ENCODE assay signal across 14 cellular contexts in the genomic region with DNA sequence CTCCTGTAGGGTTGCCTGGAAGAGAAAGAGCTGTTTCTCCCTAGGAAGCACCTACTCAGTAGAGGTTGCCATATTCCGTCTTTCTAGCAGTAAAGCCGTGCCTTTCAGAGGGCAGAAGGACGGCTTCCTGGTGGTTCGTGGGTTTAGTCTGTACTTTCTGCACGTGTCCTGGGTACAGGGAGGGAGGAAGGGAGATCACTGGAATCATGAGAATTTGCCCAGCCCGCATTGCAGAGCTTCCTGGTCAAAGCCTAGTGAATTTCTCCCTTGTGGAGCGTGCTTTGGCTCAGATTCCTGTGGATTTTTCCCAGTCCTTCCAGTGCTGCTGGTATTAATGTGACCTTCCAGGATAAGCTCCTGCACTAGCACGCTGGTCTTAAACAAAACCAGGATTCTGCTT. TPM values are rescaled to one million over a fixed set of nuclear protein-coding genes. Genes with fewer than 3 reads are reported as not detected.
DNase-seq lines count a peak whose midpoint lies in the region; ATAC-seq, FAIRE-seq and TF ChIP-seq lines count a peak whose summit lies in the region.
"Had no signal": no experiment of that assay in that cellular context is flagged by ENCODE, and none has a peak within 500 bp of the region (broad histone marks: within the 10 kb centered on the region; RNA-seq: fewer than 3 reads in every experiment).

No MANE protein-coding gene starts in this region.

- peaks cover 41% of the 10 kb centered on the region for H3K4me1 Mint-ChIP-seq in endothelial cell (ENCODE audit: unreplicated experiment)

- H3K18ac ChIP-seq in H1 (ENCODE audit: extremely low read depth, low read length) = no peak overlapping the region

- intact Hi-C loops in left lung (cut with DNase I) = loop anchor here in 1 of 2 donors (5.0 kb wide), 1 partner anchor 63 kb away; no protein-coding TSS in a partner anchor

- no peak overlapping the region for H3K56ac ChIP-seq in H1 (replicated peaks; ENCODE audit: insufficient read length, low read depth, low read length)

- H3K9me3 ChIP-seq in H1 (ENCODE audit: insufficient read depth in 2 of 2, low read depth in 1 of 2, low read length in 1 of 2) = no peaks in the 10 kb centered on the region
- no peaks in the 10 kb centered on the region for H3K9me3 ChIP-seq in left lung
- H3K9me3 ChIP-seq: colonic mucosa had no signal

- no peak overlapping the region for H3K14ac ChIP-seq in H1 (ENCODE audit: insufficient read length)

- H2AK5ac ChIP-seq in H1 (ENCODE audit: low read depth, low read length) = no peak overlapping the region

- H3K4me1 ChIP-seq in H1 (replicated peaks in 1 of 4; ENCODE audit: control insufficient read depth in 3 of 4, insufficient read depth in 4 of 4, low read length in 3 of 4) (peaks cover 0 to 8% (median 3%) of the 10 kb centered on the region in 4 experiments; a peak in 5 of 7 replicates), left lung (peaks cover 0 to 35% of the 10 kb centered on the region in 2 donors)
- H3K4me1 ChIP-seq: colonic mucosa had no signal

- DNase-seq in AG08395 (ENCODE audit: low spot score) (peak; percentile 30), LHCN-M2 (ENCODE audit: low read depth) (peak; percentile 52), H1 (ENCODE audit: low read depth in 1 of 2, low spot score in 2 of 2) (no peak), mucosa of gallbladder (ENCODE audit: low spot score) (peak; percentile 26), NCI-H2081 treated with DMSO at 0.1 percent for 48 hours (lab: John Stamatoyannopoulos, UW) (no peak), left lung (no peak), anterior cingulate cortex (lab: John Stamatoyannopoulos, UW) (no peak), endothelial cell (ENCODE audit: low spot score) (no peak)
- DNase-seq: activated CD4-positive, alpha-beta T cell treated with anti-CD3 and anti-CD28 coated beads, Interleukin-2, amount 50 U/mL, for 4 hours; activated gamma-delta T cell treated with Interleukin-2 at 50 U/mL for 16 hours; colonic mucosa; GF-D8; stimulated activated CD4-positive, alpha-beta T cell treated with anti-CD3 and anti-CD28 coated beads, Interleukin-4, amount 100 ng/mL, for 4 hours; stimulated activated naive CD8-positive, alpha-beta T cell treated with anti-CD3 and anti-CD28 coated beads, Interleukin-15, Interleukin-2, amounts not matched to agents 100 U/mL and 50 U/mL, for 24 hours had no signal

- H2BK120ac ChIP-seq in H1 (replicated peaks; ENCODE audit: low read depth, low read length) = no peak overlapping the region

- H3K27ac ChIP-seq in H1 (ENCODE audit: low read depth, low read length) (no peak overlapping the region), left lung (no peak overlapping the region)
- H3K27ac ChIP-seq: colonic mucosa had no signal

- H4K8ac ChIP-seq in H1 (ENCODE audit: extremely low read depth, insufficient read depth, low read length) = no peak overlapping the region

- H3K27me3 Mint-ChIP-seq in endothelial cell (ENCODE audit: unreplicated experiment) = peaks cover 4% of the 10 kb centered on the region

- CTCF ChIA-PET in H1 (lab: Charles Lee; ENCODE audit: partially characterized antibody) = interaction anchor here (0.6 to 2.9 kb wide), 46 partner anchors 9 to 369 kb away, joined by 3 to 69 read pairs (median 4); partner anchors contain the start of gene GRAMD1B

- H3K23ac ChIP-seq in H1 (ENCODE audit: insufficient read length) = no peak overlapping the region

- H2BK12ac ChIP-seq in H1 (ENCODE audit: low read depth, low read length) = no peak overlapping the region

- TF ChIP-seq CTCF in H1 (IDR thresholded peaks at IDR 0.05; ENCODE audit: control extremely low read depth in 1 of 3, insufficient read depth in 1 of 3, low read depth in 1 of 3, low read length in 3 of 3) (no peak), left lung (IDR thresholded peaks at IDR 0.05) (no peak), endothelial cell (IDR thresholded peaks at IDR 0.05; ENCODE audit: unreplicated experiment) (no peak)

- H2BK15ac ChIP-seq in H1 (ENCODE audit: low read length) = no peak overlapping the region

- H3K36me3 Mint-ChIP-seq in endothelial cell (ENCODE audit: low read depth, unreplicated experiment) = peaks cover 6% of the 10 kb centered on the region

- H3K79me1 ChIP-seq in H1 (ENCODE audit: low read depth, low read length) = no peaks in the 10 kb centered on the region; the same call in 1 of the 2 replicates

- no peak overlapping the region for H3K27ac Mint-ChIP-seq in endothelial cell (ENCODE audit: unreplicated experiment)

- 0 out of 2 replicates have a peak overlapping the region, but pooled peaks have one; percentile 44 for H2BK20ac ChIP-seq in H1 (ENCODE audit: low read length)

- H3K27me3 ChIP-seq in H1 (replicated peaks in 1 of 4; ENCODE audit: control insufficient read depth in 3 of 4, extremely low read depth in 1 of 4, insufficient read depth in 3 of 4, low read length in 3 of 4) (no peaks in the 10 kb centered on the region; a peak in 1 of 7 replicates), left lung (no peaks in the 10 kb centered on the region)
- H3K27me3 ChIP-seq: colonic mucosa had no signal

- 84% methylated on average over 8 of the region's 8 CpGs; no CpG with 5 or more reads in 1 of the 2 experiments for WGBS in H1 (ENCODE audit: extremely low coverage in 1 of 2, insufficient coverage in 1 of 2, insufficient read length in 1 of 2, insufficient replicate concordance in 2 of 2, low coverage in 1 of 2, low lambda C conversion rate in 2 of 2, missing lambda C conversion rate in 1 of 2), 2 experiments

- no peak for TF ChIP-seq POLR2A in H1 (IDR thresholded peaks at IDR 0.05; ENCODE audit: control extremely low read depth in 1 of 2, low read depth in 2 of 2, low read length in 2 of 2)

- no peak overlapping the region for H3K4ac ChIP-seq in H1 (replicated peaks; ENCODE audit: insufficient read length, low read depth, low read length)

- FAIRE-seq in H1 (lab: Jason Lieb, UNC) = no peak

- POLR2A ChIA-PET in H1 (lab: Charles Lee; ENCODE audit: partially characterized antibody) = interaction anchor here (0.7 kb wide), 1 partner anchor 66 kb away, joined by 3 read pairs; no protein-coding TSS in a partner anchor

- H3K9ac ChIP-seq in H1 (replicated peaks in 1 of 4; ENCODE audit: extremely low read depth in 1 of 4, low read depth in 3 of 4, low read length in 3 of 4) = no peak overlapping the region

- no peak overlapping the region for H2BK5ac ChIP-seq in H1 (ENCODE audit: low read depth, low read length)

- TF ChIP-seq EP300 in H1 (IDR thresholded peaks at IDR 0.05; ENCODE audit: borderline replicate concordance in 1 of 2, low read depth in 2 of 2, low read length in 2 of 2) = no peak

- no peak overlapping the region for H4K5ac ChIP-seq in H1 (ENCODE audit: insufficient read length, low read depth, low read length)

- no peak overlapping the region for H4K91ac ChIP-seq in H1 (replicated peaks; ENCODE audit: insufficient read length, low read length)

- H3K23me2 ChIP-seq in H1 (ENCODE audit: low read depth, low read length) = no peaks in the 10 kb centered on the region

- H3K36me3 ChIP-seq in H1 (ENCODE audit: control insufficient read depth in 2 of 4, insufficient read depth in 4 of 4, low read length in 3 of 4) (no peaks in the 10 kb centered on the region), left lung (no peaks in the 10 kb centered on the region)
- H3K36me3 ChIP-seq: colonic mucosa had no signal

- H2AFZ ChIP-seq in H1 (ENCODE audit: low read length) = no peak overlapping the region

- peaks cover 0 to 3% of the 10 kb centered on the region in 2 experiments; a peak in 1 of 4 replicates for H3K79me2 ChIP-seq in H1 (ENCODE audit: control insufficient read depth in 1 of 2, insufficient read depth in 2 of 2, low read length in 2 of 2)

- H3K4me3 Mint-ChIP-seq in endothelial cell (ENCODE audit: unreplicated experiment) = no peak overlapping the region

- no peak overlapping the region for H3K4me3 ChIP-seq in H1 (ENCODE audit: extremely low read depth in 1 of 4, insufficient read depth in 2 of 4, low read depth in 3 of 4, low read length in 4 of 4)
- no peak overlapping the region for H3K4me3 ChIP-seq in left lung
- H3K4me3 ChIP-seq: colonic mucosa had no signal

- no peak for ATAC-seq in left lung
- ATAC-seq: stimulated activated naive CD8-positive, alpha-beta T cell treated with anti-CD3 and anti-CD28 coated beads, Interleukin-15, Interleukin-2, amounts not matched to agents 100 U/mL and 50 U/mL, for 24 hours had no signal

- no peak for TF ChIP-seq RAD21 in H1 (IDR thresholded peaks at IDR 0.05 in 1 of 2, conservative IDR thresholded peaks at IDR 0.05 in 1 of 2; ENCODE audit: low read depth in 2 of 2, low read length in 2 of 2)

- H3K4me2 ChIP-seq in H1 (ENCODE audit: insufficient read depth in 1 of 2, low read depth in 2 of 2, low read length in 2 of 2) = no peak overlapping the region

- H3K9me3 Mint-ChIP-seq in endothelial cell (ENCODE audit: unreplicated experiment) = no peaks in the 10 kb centered on the region

- peaks cover 0 to 2% of the 10 kb centered on the region in 2 experiments for H4K20me1 ChIP-seq in H1 (replicated peaks in 1 of 2; ENCODE audit: control insufficient read depth in 1 of 2, insufficient read depth in 2 of 2, low read length in 2 of 2)

TF ChIP-seq in H1, 55 proteins besides CTCF, POLR2A, EP300 and RAD21 (continues in another document):
- TF ChIP-seq YY1 (IDR thresholded peaks at IDR 0.05; ENCODE audit: low read depth, low read length) = no peak
- TF ChIP-seq TAF1 (IDR thresholded peaks at IDR 0.05; ENCODE audit: low read depth, low read length) = no peak
- no peak for TF ChIP-seq CBX5 (IDR thresholded peaks at IDR 0.05; ENCODE audit: low read depth, low read length)
- TF ChIP-seq, protein P1, sequence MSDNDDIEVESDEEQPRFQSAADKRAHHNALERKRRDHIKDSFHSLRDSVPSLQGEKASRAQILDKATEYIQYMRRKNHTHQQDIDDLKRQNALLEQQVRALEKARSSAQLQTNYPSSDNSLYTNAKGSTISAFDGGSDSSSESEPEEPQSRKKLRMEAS (IDR thresholded peaks at IDR 0.05) = no peak
- TF ChIP-seq KDM5A (IDR thresholded peaks at IDR 0.05; ENCODE audit: low read length) = no peak
- no peak for TF ChIP-seq CTBP2 (IDR thresholded peaks at IDR 0.05; ENCODE audit: borderline replicate concordance, insufficient read depth, insufficient read length, low read length)
- no peak for TF ChIP-seq SUZ12 (IDR thresholded peaks at IDR 0.05; ENCODE audit: low read length)
- TF ChIP-seq POU5F1 (IDR thresholded peaks at IDR 0.05; ENCODE audit: low read depth, low read length) = no peak

RNA-seq across cellular contexts. Expression of gene GRAMD1B, which starts 44.9 kb away (rescaled TPM):
- total RNA-seq in LHCN-M2 (2014; rRNA removed) (4.2 and 4.8 TPM in 2 replicates), mucosa of gallbladder (118 TPM), left lung (1 to 10 TPM; 4.2 to 7.4 TPM), endothelial cell (ENCODE audit: unreplicated experiment) (49.6 TPM)
- 3.6 TPM for polyA plus RNA-seq in LHCN-M2 (2012)
- total RNA-seq in H1 (2021; fragmentation: NEBNext Ultra II Directional; extraction: Animal tissue kit (Norgen Biotek cat#: 25700)) = 21.2 and 22.4 TPM in 2 replicates
- 10.1 and 11.9 TPM in 2 replicates for polyA plus RNA-seq in H1 (2011; rRNA removed)
- polyA plus RNA-seq in H1 (2011; cell fraction: cytosol; rRNA removed) = 11.3 TPM
- 30.0 TPM for polyA plus RNA-seq in H1 (2011; cell fraction: nucleus; rRNA removed)
- 8.6 to 12.0 TPM (median 10.4 TPM) in 4 replicates for polyA plus RNA-seq in H1 (2012, experiment 1 of 2)
- 4.4 TPM for polyA plus RNA-seq in H1 (2012, experiment 2 of 2)
- 6.9 TPM for polyA plus RNA-seq in H1 (2013, experiment 1 of 2)
- polyA plus RNA-seq in H1 (2013, experiment 2 of 2) = 8.4 TPM
- polyA minus RNA-seq in H1 (2011; rRNA and poly(A)+ RNA removed) = 19.2 and 25.7 TPM in 2 replicates
- 13.7 TPM for polyA minus RNA-seq in H1 (2011; cell fraction: cytosol; rRNA and poly(A)+ RNA removed)
- polyA minus RNA-seq in H1 (2011; cell fraction: nucleus; rRNA and poly(A)+ RNA removed) = 29.4 TPM

Comparison
In these comparisons a context has a peak if more than half of its experiments do, and no peak if none do; other contexts are left out.
1. DNase-seq: peak in AG08395 (single experiment), LHCN-M2 (single experiment) and mucosa of gallbladder (single experiment); none in H1 (0 of 2), NCI-H2081 treated with DMSO at 0.1 percent for 48 hours (single experiment), left lung (0 of 2), anterior cingulate cortex (0 of 58) and endothelial cell (single experiment).